Comparison of ENCODE assay signal across 7 cellular contexts in the genomic region with DNA sequence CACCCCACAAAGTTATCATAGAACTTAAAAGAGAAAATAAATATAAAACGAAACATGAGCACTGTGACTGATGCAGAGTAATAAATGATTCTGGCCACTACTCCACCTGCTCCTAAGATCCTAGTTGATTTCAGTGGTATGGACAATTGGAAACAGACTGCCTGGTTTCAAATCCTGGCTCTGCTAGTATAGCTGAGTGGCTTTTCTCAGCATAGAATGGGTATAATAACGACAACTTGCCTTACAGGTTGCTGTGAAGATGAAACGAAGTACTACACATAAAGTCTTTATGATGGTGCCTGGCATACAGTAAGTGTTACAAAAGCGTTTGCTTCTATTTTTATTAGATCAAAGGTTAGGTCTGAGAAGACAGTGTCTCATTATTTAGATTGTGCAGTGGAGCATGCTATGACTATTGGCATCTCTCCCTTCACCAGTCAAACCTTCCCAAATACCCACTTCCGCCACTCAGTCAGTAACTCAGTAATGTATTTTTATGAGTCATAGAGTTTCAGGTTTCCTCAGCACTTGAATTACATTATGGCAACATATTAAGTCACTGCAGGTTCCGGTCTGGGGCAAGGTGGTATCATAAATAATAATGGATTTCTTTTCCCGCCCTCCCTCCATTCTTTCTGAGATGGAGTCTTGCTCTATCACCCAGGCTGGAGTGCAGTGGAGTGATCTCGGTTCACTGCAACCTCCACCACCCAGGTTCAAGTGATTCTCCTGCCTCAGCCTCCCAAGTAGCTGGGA. TPM values are rescaled to one million over a fixed set of nuclear protein-coding genes. Genes with fewer than 3 reads are reported as not detected.
DNase-seq lines count a peak whose midpoint lies in the region; ATAC-seq, FAIRE-seq and TF ChIP-seq lines count a peak whose summit lies in the region.

No MANE protein-coding gene starts in this region.

- H3K4me3 ChIP-seq in GM12865 (ENCODE audit: low read depth, low read length) (no peak overlapping the region), IMR-90 (ENCODE audit: insufficient read depth, low read depth, low read length) (no peak overlapping the region), endothelial cell of umbilical vein (replicated peaks in 1 of 3; ENCODE audit: insufficient read depth in 1 of 3, low read depth in 1 of 3, low read length in 3 of 3) (no peak overlapping the region), kidney (ENCODE audit: low read length in 2 of 2) (no peak overlapping the region)

- no peak overlapping the region for H3K56ac ChIP-seq in IMR-90 (ENCODE audit: extremely low read depth, insufficient read depth, low read length)

- intact Hi-C loops in IMR-90 (cut with micrococcal nuclease): no loop called here
- intact Hi-C loops in endothelial cell of umbilical vein (cut with micrococcal nuclease): loop anchor here (1.0 to 5.0 kb wide), 2 partner anchors 30 to 369 kb away; partner anchors contain the start of genes METAP2 and NR2C1
- intact Hi-C loops in kidney (cut with DNase I): no loop called here

- H3K27ac ChIP-seq in IMR-90 (ENCODE audit: insufficient read depth, low read length) (no peak overlapping the region), RWPE1 (peak overlapping the region; percentile 79), endothelial cell of umbilical vein (ENCODE audit: insufficient read depth, low read depth, low read length) (peak overlapping the region; percentile 59), kidney (ENCODE audit: low read depth in 2 of 2, low read length in 2 of 2) (no peak overlapping the region)

- dilution Hi-C loops in IMR-90 (cut with HindIII; ENCODE audit: low sequenced_read_pairs, unreplicated experiment): no loop called here
- dilution Hi-C loops in endothelial cell of umbilical vein (cut with MboI; ENCODE audit: extremely low pct_ligation_motif_present, low sequenced_read_pairs): loop anchor here (25.0 kb wide), 1 partner anchor 109 kb away; the partner anchor contains the start of genes FGD6 and VEZT

- in situ Hi-C loops in IMR-90 (cut with MboI; ENCODE audit: low sequenced_read_pairs): no loop called here

- H3K27me3 ChIP-seq in IMR-90 (ENCODE audit: control insufficient read depth, insufficient read depth, low read length) (no peaks in the 10 kb centered on the region), endothelial cell of umbilical vein (ENCODE audit: control insufficient read depth in 2 of 2, insufficient read depth in 2 of 2, low read length in 2 of 2) (no peaks in the 10 kb centered on the region)

- WGBS in IMR-90 (ENCODE audit: extremely low coverage in 2 of 2, insufficient read length in 1 of 2), 2 experiments: no CpG with 5 or more reads among the region's 8 CpGs

- H3K4me2 ChIP-seq in IMR-90 (ENCODE audit: low read depth, low read length): peak overlapping the region; percentile 62; the same call in 1 of the 2 replicates
- H3K4me2 ChIP-seq in endothelial cell of umbilical vein (ENCODE audit: insufficient read depth, low read length): peak overlapping the region; percentile 66

- peak overlapping the region; percentile 34; the same call in 1 of the 2 replicates for H3K4ac ChIP-seq in IMR-90 (ENCODE audit: low read depth, low read length)

- no peaks in the 10 kb centered on the region for H3K79me2 ChIP-seq in endothelial cell of umbilical vein (ENCODE audit: control insufficient read depth, insufficient read depth, low read length)

- no peak overlapping the region for H2AK9ac ChIP-seq in IMR-90 (replicated peaks; ENCODE audit: low read depth, low read length, poor library complexity)

- ATAC-seq in GM21576 (IDR thresholded peaks at IDR 0.05; ENCODE audit: unreplicated experiment) (peak; percentile 94), IMR-90 (ENCODE audit: low read depth) (peak; percentile 79)

- BruUV-seq in IMR-90 (replicated peaks; lab: Mats Ljungman, UMichigan) (no TSS peak), endothelial cell of umbilical vein (replicated peaks; lab: Mats Ljungman, UMichigan) (no TSS peak)

- no peak overlapping the region for H4K91ac ChIP-seq in IMR-90 (ENCODE audit: insufficient read depth, low read depth, low read length)

- no peak overlapping the region for H4K8ac ChIP-seq in IMR-90 (ENCODE audit: low read depth in 2 of 2, low read length in 2 of 2)

- TF ChIP-seq RAD21 in IMR-90 (IDR thresholded peaks at IDR 0.05; ENCODE audit: low read length): no peak

- no peak overlapping the region for H2BK15ac ChIP-seq in IMR-90 (ENCODE audit: low read depth, low read length)

- H4K20me1 ChIP-seq in IMR-90 (ENCODE audit: insufficient read depth, low read length) (no peaks in the 10 kb centered on the region), endothelial cell of umbilical vein (replicated peaks; ENCODE audit: control insufficient read depth, extremely low read depth, insufficient read depth, low read length) (no peaks in the 10 kb centered on the region)

- H2AK5ac ChIP-seq in IMR-90 (ENCODE audit: low read depth, low read length): peak overlapping the region; percentile 57

- H3K36me3 ChIP-seq in IMR-90 (ENCODE audit: control insufficient read depth, insufficient read depth, low read length): peaks cover 20% of the 10 kb centered on the region
- peaks cover 6 to 12% of the 10 kb centered on the region in 2 experiments for H3K36me3 ChIP-seq in endothelial cell of umbilical vein (ENCODE audit: control insufficient read depth in 2 of 2, extremely low read depth in 1 of 2, insufficient read depth in 2 of 2, low read length in 2 of 2)
- peaks cover 6 to 13% of the 10 kb centered on the region in 2 donors for H3K36me3 ChIP-seq in kidney (ENCODE audit: control insufficient read depth in 1 of 2, insufficient read depth in 2 of 2, low read length in 2 of 2)

- TF ChIP-seq CTCF in GM12865 (IDR thresholded peaks at IDR 0.05; ENCODE audit: insufficient read depth, low read depth, low read length, missing control alignments): no peak
- TF ChIP-seq CTCF in IMR-90 (conservative IDR thresholded peaks at IDR 0.05; ENCODE audit: low read depth, low read length): no peak
- TF ChIP-seq CTCF in RWPE1 (conservative IDR thresholded peaks at IDR 0.05; ENCODE audit: low read depth): no peak
- TF ChIP-seq CTCF in endothelial cell of umbilical vein (IDR thresholded peaks at IDR 0.05; ENCODE audit: extremely low read depth in 1 of 2, insufficient read depth in 1 of 2, low read depth in 1 of 2, low read length in 2 of 2): no peak
- TF ChIP-seq CTCF in kidney (IDR thresholded peaks at IDR 0.05; ENCODE audit: borderline replicate concordance, extremely low read depth, insufficient read depth): no peak

- CTCF ChIA-PET in IMR-90 (lab: Yijun Ruan, JAX): interaction anchor here (0.5 to 0.6 kb wide), 2 partner anchors 60 to 61 kb away, joined by 3 read pairs; no protein-coding TSS in a partner anchor
- CTCF ChIA-PET in RWPE1 (lab: Yijun Ruan, JAX): no interaction called here
- CTCF ChIA-PET in endothelial cell of umbilical vein (lab: Charles Lee): interaction anchor here (2.6 kb wide), 1 partner anchor 19 kb away, joined by 5 read pairs; no protein-coding TSS in a partner anchor

- H2BK20ac ChIP-seq in IMR-90 (ENCODE audit: low read depth, low read length): peak overlapping the region; percentile 16; the same call in 1 of the 2 replicates

- H3K4me1 ChIP-seq in IMR-90 (ENCODE audit: control insufficient read depth, insufficient read depth, low read length) (peaks cover 5% of the 10 kb centered on the region), endothelial cell of umbilical vein (ENCODE audit: control insufficient read depth, extremely low read depth, insufficient read depth, low read length) (peaks cover 15% of the 10 kb centered on the region), kidney (ENCODE audit: control insufficient read depth in 1 of 2, insufficient read depth in 1 of 2, low read depth in 1 of 2, low read length in 2 of 2) (no peaks in the 10 kb centered on the region)

- H3K9me3 ChIP-seq in IMR-90 (ENCODE audit: control insufficient read depth, insufficient read depth, low read length) (no peaks in the 10 kb centered on the region), endothelial cell of umbilical vein (replicated peaks; ENCODE audit: control insufficient read depth, insufficient read depth, low read length) (no peaks in the 10 kb centered on the region), kidney (ENCODE audit: control insufficient read depth in 1 of 2, low read length in 2 of 2) (no peaks in the 10 kb centered on the region)

- H3K14ac ChIP-seq in IMR-90 (replicated peaks; ENCODE audit: low read depth, low read length): no peak overlapping the region

- H2BK120ac ChIP-seq in IMR-90 (ENCODE audit: low read depth, low read length): no peak overlapping the region

- peak overlapping the region; percentile 32 for H2BK5ac ChIP-seq in IMR-90 (ENCODE audit: low read depth, low read length, poor library complexity, severe bottlenecking)

- peak overlapping the region; percentile 24; the same call in 1 of the 2 replicates for H3K18ac ChIP-seq in IMR-90 (ENCODE audit: low read depth, low read length)

- POLR2A ChIA-PET in IMR-90 (lab: Charles Lee; ENCODE audit: unreplicated experiment) (no interaction called here), RWPE1 (lab: Yijun Ruan, JAX; ENCODE audit: low non-redundant PET) (no interaction called here), endothelial cell of umbilical vein (lab: Charles Lee) (no interaction called here)

- peaks cover 10% of the 10 kb centered on the region for H3K9me1 ChIP-seq in IMR-90 (ENCODE audit: insufficient read depth, low read length)
- no peaks in the 10 kb centered on the region for H3K9me1 ChIP-seq in endothelial cell of umbilical vein (replicated peaks; ENCODE audit: control insufficient read depth, extremely low read depth, insufficient read depth, low read length)

- no peak overlapping the region for H4K5ac ChIP-seq in IMR-90 (ENCODE audit: low read depth, low read length)

- no peak overlapping the region for H3K23ac ChIP-seq in IMR-90 (ENCODE audit: low read depth, low read length)

- H3K79me1 ChIP-seq in IMR-90 (ENCODE audit: low read depth in 1 of 2, low read length in 2 of 2): no peaks in the 10 kb centered on the region; a peak in 1 of 4 replicates

- H2AFZ ChIP-seq in IMR-90 (replicated peaks; ENCODE audit: low read length, poor library complexity): no peak overlapping the region
- no peak overlapping the region for H2AFZ ChIP-seq in endothelial cell of umbilical vein (ENCODE audit: low read depth, low read length)

- DNase-seq in GM12865 (ENCODE audit: low read depth): peak; percentile 86
- DNase-seq in IMR-90: peak; percentile 94
- DNase-seq in RWPE1 (ENCODE audit: low spot score): peak; percentile 90
- DNase-seq in endothelial cell of umbilical vein (ENCODE audit: low read depth, low spot score): peak; percentile 82
- DNase-seq in stimulated activated CD4-positive, alpha-beta T cell treated with anti-CD3 and anti-CD28 coated beads, Interleukin-4, amount 100 ng/mL, for 24 hours: peak; percentile 63
- no peak for DNase-seq in kidney

- H3K9ac ChIP-seq in IMR-90 (ENCODE audit: low read depth, low read length): no peak overlapping the region
- peak overlapping the region; percentile 8 for H3K9ac ChIP-seq in endothelial cell of umbilical vein (replicated peaks; ENCODE audit: extremely low read depth, insufficient read depth, low read length)
- H3K9ac ChIP-seq in kidney (ENCODE audit: low read length in 2 of 2): no peak overlapping the region

- TF ChIP-seq POLR2A in IMR-90 (IDR thresholded peaks at IDR 0.05; ENCODE audit: low read depth, low read length) (no peak), endothelial cell of umbilical vein (IDR thresholded peaks at IDR 0.05; ENCODE audit: low read depth, low read length) (peak; percentile 36)

- FAIRE-seq in endothelial cell of umbilical vein (lab: Jason Lieb, UNC) (peak; percentile 94), kidney (lab: Jason Lieb, UNC) (no peak)

RNA-seq across cellular contexts. Expression of gene NR2C1, which starts 29.7 kb away (rescaled TPM):
- total RNA-seq in IMR-90 (2012; rRNA removed) (12.7 and 17.2 TPM in 2 replicates), endothelial cell of umbilical vein (36.3 and 37.7 TPM in 2 replicates), kidney (31.1 TPM)
- polyA plus RNA-seq in IMR-90 (2012; rRNA removed) (12.9 and 14.1 TPM in 2 replicates), endothelial cell of umbilical vein (15.6 and 21.0 TPM in 2 replicates), kidney (ENCODE audit: insufficient read depth, low read depth, low replicate concordance) (26.6 TPM)
- 1.7 and 2.5 TPM in 2 replicates for polyA plus RNA-seq in IMR-90 (2012; cell fraction: cytosol; rRNA removed)
- 32.2 and 127 TPM in 2 replicates for polyA plus RNA-seq in IMR-90 (2012; cell fraction: nucleus; rRNA removed; ENCODE audit: low replicate concordance)
- polyA plus RNA-seq in endothelial cell of umbilical vein (2011; cell fraction: cytosol; rRNA removed): 10.4 and 13.4 TPM in 2 replicates
- 148 and 159 TPM in 2 replicates for polyA plus RNA-seq in endothelial cell of umbilical vein (2011; cell fraction: nucleus; rRNA removed)
- 27.5 and 29.3 TPM in 2 replicates for polyA plus RNA-seq in endothelial cell of umbilical vein (2012)
- 14.5 and 19.6 TPM in 2 replicates for polyA minus RNA-seq in endothelial cell of umbilical vein
- 21.6 TPM for polyA minus RNA-seq in endothelial cell of umbilical vein (2011; cell fraction: cytosol; rRNA and poly(A)+ RNA removed)
- 44.8 and 57.4 TPM in 2 replicates for polyA minus RNA-seq in endothelial cell of umbilical vein (2011; cell fraction: nucleus; rRNA and poly(A)+ RNA removed)

Comparison
In these comparisons a context has a peak if more than half of its experiments do, and no peak if none do; other contexts are left out.
1. H3K27ac ChIP-seq: peak in RWPE1 (single experiment) and endothelial cell of umbilical vein (single experiment); none in IMR-90 (single experiment) and kidney (0 of 2).